In the genomic region with DNA sequence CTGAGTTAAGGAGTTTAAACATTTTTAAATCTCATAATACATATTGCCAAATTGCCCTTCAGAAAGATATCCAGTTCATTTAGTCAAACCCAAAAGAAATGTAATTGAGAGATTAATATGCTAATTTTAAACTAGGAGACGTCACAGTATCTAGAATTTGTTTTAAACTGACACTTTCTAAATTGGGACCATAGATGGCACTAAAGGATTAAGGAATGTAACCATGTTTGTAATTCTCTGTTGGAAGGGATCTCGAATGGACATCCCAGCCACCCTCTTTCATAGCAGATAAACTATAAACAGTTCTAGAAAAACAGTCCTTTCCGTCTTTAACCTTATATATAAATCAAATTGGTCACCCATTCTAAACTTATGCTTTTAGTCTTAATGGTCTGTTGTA, we compare ENCODE assay signal across 11 cellular contexts. TPM values are rescaled to one million over a fixed set of nuclear protein-coding genes. Genes with fewer than 3 reads are reported as not detected.
DNase-seq lines count a peak whose midpoint lies in the region; ATAC-seq, FAIRE-seq and TF ChIP-seq lines count a peak whose summit lies in the region.
"Had no signal": no experiment of that assay in that cellular context is flagged by ENCODE, and none has a peak within 500 bp of the region (broad histone marks: within the 10 kb centered on the region; RNA-seq: fewer than 3 reads in every experiment).

No MANE protein-coding gene starts in this region.

- no peaks in the 10 kb centered on the region for H3F3A ChIP-seq in PC-3 (ENCODE audit: low read length, unreplicated experiment)

- DNase-seq in Ammon's horn (ENCODE audit: low spot score) (peak; percentile 34), PC-3 (peak; percentile 50), frontal cortex (ENCODE audit: low spot score in 2 of 2) (no peak), tibial artery (no peak), EL (no peak), brain microvascular endothelial cell (no peak)
- DNase-seq: natural killer cell had no signal

- H4K20me1 ChIP-seq in PC-3 (ENCODE audit: low read length) = no peaks in the 10 kb centered on the region

- peak; percentile 46; the same call in 1 of the 2 replicates for TF ChIP-seq RAD21 in Ishikawa (IDR thresholded peaks at IDR 0.05; ENCODE audit: low read depth)

- no peak overlapping the region for H3K4me3 ChIP-seq in PC-3 (ENCODE audit: low read length)
- H3K4me3 ChIP-seq in tibial artery = no peak overlapping the region
- no peak overlapping the region for H3K4me3 ChIP-seq in brain microvascular endothelial cell (ENCODE audit: low read depth, low read length)

- POLR2A ChIA-PET in PC-3 (lab: Charles Lee; ENCODE audit: unreplicated experiment) = no interaction called here

- H3K27ac ChIP-seq in PC-3 (ENCODE audit: low read length) (no peak overlapping the region), tibial artery (no peak overlapping the region), brain microvascular endothelial cell (no peak overlapping the region)

- no peak overlapping the region for H3K9ac ChIP-seq in PC-3 (ENCODE audit: low read length)

- H3K9me3 ChIP-seq in PC-3 (ENCODE audit: low read length) (no peaks in the 10 kb centered on the region), tibial artery (no peaks in the 10 kb centered on the region)

- peak; percentile 87 for ATAC-seq in PC-3
- no peak for ATAC-seq in GM21381 (IDR thresholded peaks at IDR 0.05; ENCODE audit: unreplicated experiment)
- ATAC-seq: natural killer cell had no signal

- in situ Hi-C loops in brain microvascular endothelial cell (cut with HindIII; ENCODE audit: low pct_ligation_motif_present, low sequenced_read_pairs) = no loop called here

- peak; percentile 56 for FAIRE-seq in frontal cortex (lab: Jason Lieb, UNC)
- FAIRE-seq: H54 had no signal

- H3K4me1 ChIP-seq in PC-3 (ENCODE audit: insufficient read depth, low read length) = no peaks in the 10 kb centered on the region
- no peaks in the 10 kb centered on the region for H3K4me1 ChIP-seq in tibial artery

- TF ChIP-seq CTCF in PC-3 (conservative IDR thresholded peaks at IDR 0.05; ENCODE audit: low read depth, low read length) = peak; percentile 65
- TF ChIP-seq CTCF in tibial artery (IDR thresholded peaks at IDR 0.05) = no peak
- no peak for TF ChIP-seq CTCF in brain microvascular endothelial cell (IDR thresholded peaks at IDR 0.05; ENCODE audit: low read depth, low read length, missing control alignments)

- no TSS peak for BruUV-seq in PC-3 (replicated peaks; lab: Mats Ljungman, UMichigan)

- H3K27me3 ChIP-seq in PC-3 (ENCODE audit: low read length) (no peaks in the 10 kb centered on the region), tibial artery (peaks cover 0 to 3% of the 10 kb centered on the region in 2 donors), brain microvascular endothelial cell (replicated peaks) (peaks cover 5% of the 10 kb centered on the region)

- TF ChIP-seq EP300 in Ishikawa (IDR thresholded peaks at IDR 0.05; ENCODE audit: borderline replicate concordance) = no peak

- intact Hi-C loops in PC-3 (cut with micrococcal nuclease) = loop anchor here (1.0 to 2.0 kb wide), 4 partner anchors 25 to 373 kb away; no protein-coding TSS in a partner anchor
- intact Hi-C loops in tibial artery (cut with DNase I; ENCODE audit: low total_unique reads) = no loop called here

- no peaks in the 10 kb centered on the region for H3K36me3 ChIP-seq in PC-3 (ENCODE audit: low read depth, low read length)
- no peaks in the 10 kb centered on the region for H3K36me3 ChIP-seq in tibial artery
- no peaks in the 10 kb centered on the region for H3K36me3 ChIP-seq in brain microvascular endothelial cell (replicated peaks)

- H3K9me2 ChIP-seq in PC-3 (replicated peaks; ENCODE audit: low read length) = no peaks in the 10 kb centered on the region

- H2AFZ ChIP-seq in PC-3 (ENCODE audit: low read length) = no peak overlapping the region

- CTCF ChIA-PET in PC-3 (lab: Charles Lee) = interaction anchor here (0.8 to 1.6 kb wide), 3 partner anchors 49 to 68 kb away, joined by 5 to 6 read pairs (median 6); no protein-coding TSS in a partner anchor

- no peak overlapping the region for H3K4me2 ChIP-seq in PC-3 (ENCODE audit: low read length)

- H3K79me2 ChIP-seq in PC-3 (ENCODE audit: low read length) = no peaks in the 10 kb centered on the region

TF ChIP-seq in Ishikawa, 13 proteins besides CTCF, POLR2A, EP300 and RAD21:
- TF ChIP-seq FOXM1 (IDR thresholded peaks at IDR 0.05; ENCODE audit: borderline replicate concordance, low read depth) (no peak), TAF1 (IDR thresholded peaks at IDR 0.05; ENCODE audit: low read depth) (no peak), NFIC (IDR thresholded peaks at IDR 0.05) (no peak), ZBTB7A (IDR thresholded peaks at IDR 0.05; ENCODE audit: low read depth) (no peak), TEAD4 (IDR thresholded peaks at IDR 0.05) (no peak), TCF12 (IDR thresholded peaks at IDR 0.05; ENCODE audit: low read depth) (no peak), YY1 (IDR thresholded peaks at IDR 0.05; ENCODE audit: low read depth) (no peak), EGR1 (IDR thresholded peaks at IDR 0.05) (no peak), CEBPB (IDR thresholded peaks at IDR 0.05) (no peak), CREB1 (IDR thresholded peaks at IDR 0.05; ENCODE audit: low read depth) (no peak)
- TF ChIP-seq, protein P1, sequence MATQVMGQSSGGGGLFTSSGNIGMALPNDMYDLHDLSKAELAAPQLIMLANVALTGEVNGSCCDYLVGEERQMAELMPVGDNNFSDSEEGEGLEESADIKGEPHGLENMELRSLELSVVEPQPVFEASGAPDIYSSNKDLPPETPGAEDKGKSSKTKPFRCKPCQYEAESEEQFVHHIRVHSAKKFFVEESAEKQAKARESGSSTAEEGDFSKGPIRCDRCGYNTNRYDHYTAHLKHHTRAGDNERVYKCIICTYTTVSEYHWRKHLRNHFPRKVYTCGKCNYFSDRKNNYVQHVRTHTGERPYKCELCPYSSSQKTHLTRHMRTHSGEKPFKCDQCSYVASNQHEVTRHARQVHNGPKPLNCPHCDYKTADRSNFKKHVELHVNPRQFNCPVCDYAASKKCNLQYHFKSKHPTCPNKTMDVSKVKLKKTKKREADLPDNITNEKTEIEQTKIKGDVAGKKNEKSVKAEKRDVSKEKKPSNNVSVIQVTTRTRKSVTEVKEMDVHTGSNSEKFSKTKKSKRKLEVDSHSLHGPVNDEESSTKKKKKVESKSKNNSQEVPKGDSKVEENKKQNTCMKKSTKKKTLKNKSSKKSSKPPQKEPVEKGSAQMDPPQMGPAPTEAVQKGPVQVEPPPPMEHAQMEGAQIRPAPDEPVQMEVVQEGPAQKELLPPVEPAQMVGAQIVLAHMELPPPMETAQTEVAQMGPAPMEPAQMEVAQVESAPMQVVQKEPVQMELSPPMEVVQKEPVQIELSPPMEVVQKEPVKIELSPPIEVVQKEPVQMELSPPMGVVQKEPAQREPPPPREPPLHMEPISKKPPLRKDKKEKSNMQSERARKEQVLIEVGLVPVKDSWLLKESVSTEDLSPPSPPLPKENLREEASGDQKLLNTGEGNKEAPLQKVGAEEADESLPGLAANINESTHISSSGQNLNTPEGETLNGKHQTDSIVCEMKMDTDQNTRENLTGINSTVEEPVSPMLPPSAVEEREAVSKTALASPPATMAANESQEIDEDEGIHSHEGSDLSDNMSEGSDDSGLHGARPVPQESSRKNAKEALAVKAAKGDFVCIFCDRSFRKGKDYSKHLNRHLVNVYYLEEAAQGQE (IDR thresholded peaks at IDR 0.05; ENCODE audit: low read depth) = no peak
- TF ChIP-seq, protein P2, sequence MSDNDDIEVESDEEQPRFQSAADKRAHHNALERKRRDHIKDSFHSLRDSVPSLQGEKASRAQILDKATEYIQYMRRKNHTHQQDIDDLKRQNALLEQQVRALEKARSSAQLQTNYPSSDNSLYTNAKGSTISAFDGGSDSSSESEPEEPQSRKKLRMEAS (IDR thresholded peaks at IDR 0.05) = no peak
- TF ChIP-seq, protein P3, sequence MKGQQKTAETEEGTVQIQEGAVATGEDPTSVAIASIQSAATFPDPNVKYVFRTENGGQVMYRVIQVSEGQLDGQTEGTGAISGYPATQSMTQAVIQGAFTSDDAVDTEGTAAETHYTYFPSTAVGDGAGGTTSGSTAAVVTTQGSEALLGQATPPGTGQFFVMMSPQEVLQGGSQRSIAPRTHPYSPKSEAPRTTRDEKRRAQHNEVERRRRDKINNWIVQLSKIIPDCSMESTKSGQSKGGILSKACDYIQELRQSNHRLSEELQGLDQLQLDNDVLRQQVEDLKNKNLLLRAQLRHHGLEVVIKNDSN (IDR thresholded peaks at IDR 0.05) = no peak

RNA-seq across cellular contexts. Expression of a gene that starts 30.0 kb away (rescaled TPM):
- total RNA-seq in PC-3 (2014; rRNA removed) = 2.6 and 2.8 TPM in 2 replicates
- total RNA-seq in frontal cortex = 1.6 TPM

RNA-seq across cellular contexts. Expression of a gene that starts 48.1 kb away (rescaled TPM):
- total RNA-seq in PC-3 (2014; rRNA removed) (not detected in 2 replicates), frontal cortex (under 0.01 TPM)
- total RNA-seq: activated CD8-positive, alpha-beta memory T cell treated with anti-CD3 and anti-CD28 coated beads for 36 hours; natural killer cell had no signal

RNA-seq across cellular contexts. Expression of a gene that starts 54.0 kb away (rescaled TPM):
- total RNA-seq in PC-3 (2014; rRNA removed) = 10.5 and 16.7 TPM in 2 replicates
- 119 TPM for total RNA-seq in frontal cortex

Comparison
In these comparisons a context has a peak if more than half of its experiments do, and no peak if none do; other contexts are left out.
1. DNase-seq: peak in Ammon's horn (single experiment) and PC-3 (single experiment); none in frontal cortex (0 of 2), tibial artery (0 of 2), EL (single experiment) and brain microvascular endothelial cell (single experiment).